Comparison of ENCODE assay signal across 19 cellular contexts in genomic region chr5:92268343-92268742, GRCh38.
"Had no signal": no experiment of that assay in that cellular context is flagged by ENCODE, and none has a peak within 500 bp of the region (broad histone marks: within the 10 kb centered on the region; RNA-seq: fewer than 3 reads in every experiment).

No MANE protein-coding gene starts in this region.

- H3K27ac ChIP-seq: colonic mucosa, ovary, psoas muscle, thoracic aorta, transverse colon, vagina had no signal

- H3K9me3 ChIP-seq: colonic mucosa, ovary, psoas muscle, thoracic aorta, transverse colon, vagina had no signal

- H3K36me3 ChIP-seq: colonic mucosa, ovary, thoracic aorta, transverse colon, vagina had no signal

- H3K4me3 ChIP-seq: colonic mucosa, ovary, psoas muscle, thoracic aorta, transverse colon, vagina had no signal

- DNase-seq: colonic mucosa; dermis blood vessel endothelial cell; effector memory CD8-positive, alpha-beta T cell; mesenchymal stem cell; midbrain; naive thymus-derived CD4-positive, alpha-beta T cell; nephron progenitor cell; occipital lobe; ovary; psoas muscle; right cardiac atrium; small intestine; stimulated activated CD4-positive, alpha-beta T cell treated with anti-CD3 and anti-CD28 coated beads, Interleukin-15, amount 100 ng/mL, for 24 hours; stimulated activated CD4-positive, alpha-beta T cell treated with anti-CD3 and anti-CD28 coated beads, Interleukin-2, amount 100 ng/mL, for 48 hours; stimulated activated naive B cell treated with anti-CD40 and anti-IgM and Interleukin-4, amounts not matched to agents 10 μg/mL and 1 μg/mL and 100 μg/mL, for 72 hours; transverse colon had no signal

- H3K27me3 ChIP-seq: colonic mucosa, ovary, transverse colon, vagina had no signal

- ATAC-seq: effector memory CD8-positive, alpha-beta T cell; left lobe of liver; naive thymus-derived CD4-positive, alpha-beta T cell; psoas muscle; stimulated activated naive B cell treated with anti-CD40 and anti-IgM and Interleukin-4, amounts not matched to agents 10 μg/mL and 1 μg/mL and 100 μg/mL, for 72 hours had no signal

- H3K4me1 ChIP-seq: colonic mucosa, psoas muscle, transverse colon, vagina had no signal
